Comparison of ENCODE assay signal across 1 cellular context in genomic region chr1:181033799-181034391, GRCh38.
TF ChIP-seq lines count a peak whose summit lies in the region.

Gene MR1 (plus strand): TSS chr1:181033983. CDS start chr1:181034008, 25 bp downstream.

TF ChIP-seq in K562, 482 proteins besides CTCF, POLR2A, EP300 and RAD21 (continued from another document and continues in another):
- TF ChIP-seq TRIM25 (IDR thresholded peaks at IDR 0.05; ENCODE audit: borderline replicate concordance) (0 out of 2 replicates have a peak, but pooled peaks have one; percentile 52), POLR2B (IDR thresholded peaks at IDR 0.05; ENCODE audit: low read depth, partially characterized antibody) (peak; percentile 67), DEAF1 (CRISPR knock-in tag; IDR thresholded peaks at IDR 0.05) (0 out of 2 replicates have a peak, but pooled peaks have one; percentile 28), NKRF (IDR thresholded peaks at IDR 0.05; ENCODE audit: borderline replicate concordance) (0 out of 2 replicates have a peak, but pooled peaks have one; percentile 53), MAZ (CRISPR knock-in tag; conservative IDR thresholded peaks at IDR 0.05 in 1 of 2, IDR thresholded peaks at IDR 0.05 in 1 of 2) (0 out of 4 replicates have a peak, but pooled peaks of 1 of the 2 experiments have one; percentile 16), KLF1 (tag; IDR thresholded peaks at IDR 0.05) (no peak), MEIS2 (IDR thresholded peaks at IDR 0.05; ENCODE audit: partially characterized antibody) (peak; percentile 71), RFX7 (CRISPR knock-in tag; IDR thresholded peaks at IDR 0.05) (no peak), TAF9B (IDR thresholded peaks at IDR 0.05; ENCODE audit: partially characterized antibody) (peak; percentile 38), ATF1 (CRISPR knock-in tag; IDR thresholded peaks at IDR 0.05) (no peak), ATF1 (tag; IDR thresholded peaks at IDR 0.05) (peak; percentile 98), HNRNPUL1 (IDR thresholded peaks at IDR 0.05; ENCODE audit: low read length) (no peak), PCBP2 (IDR thresholded peaks at IDR 0.05; ENCODE audit: low read depth, low read length, poor library complexity, severe bottlenecking) (no peak), ZNF584 (CRISPR knock-in tag; IDR thresholded peaks at IDR 0.05; ENCODE audit: low read depth) (no peak), ZNF184 (CRISPR knock-in tag; IDR thresholded peaks at IDR 0.05) (no peak), DIDO1 (tag; IDR thresholded peaks at IDR 0.05; ENCODE audit: low read depth) (no peak), GATAD2A (IDR thresholded peaks at IDR 0.05) (no peak), ZBTB40 (IDR thresholded peaks at IDR 0.05) (0 out of 2 replicates have a peak, but pooled peaks have one; percentile 24), ZBTB40 (CRISPR knock-in tag; IDR thresholded peaks at IDR 0.05) (no peak), MBD1 (CRISPR knock-in tag; IDR thresholded peaks at IDR 0.05) (no peak), GTF2E2 (tag; IDR thresholded peaks at IDR 0.05) (peak; percentile 57), U2AF2 (optimal IDR thresholded peaks at IDR 0.05; ENCODE audit: low read depth, low read length) (no peak), POLR2AphosphoS2 (IDR thresholded peaks at IDR 0.05; ENCODE audit: low read length) (no peak), MAFK (IDR thresholded peaks at IDR 0.05; ENCODE audit: low read length) (peak; percentile 81), MAFF (IDR thresholded peaks at IDR 0.05; ENCODE audit: low read length) (peak; percentile 84), ZNF277 (CRISPR knock-in tag; IDR thresholded peaks at IDR 0.05; ENCODE audit: borderline replicate concordance) (no peak), NBN (IDR thresholded peaks at IDR 0.05; ENCODE audit: low read depth) (peak; percentile 26; the same call in 1 of the 2 replicates), ELK1 (CRISPR knock-in tag; IDR thresholded peaks at IDR 0.05) (no peak), NR4A1 (CRISPR knock-in tag; IDR thresholded peaks at IDR 0.05) (no peak), NR4A1 (tag; IDR thresholded peaks at IDR 0.05) (no peak), SRSF7 (optimal IDR thresholded peaks at IDR 0.05; ENCODE audit: low read depth, low read length) (no peak), ZNF311 (CRISPR knock-in tag; IDR thresholded peaks at IDR 0.05) (no peak), ELF2 (CRISPR knock-in tag; IDR thresholded peaks at IDR 0.05) (peak; percentile 48; the same call in 1 of the 2 replicates)
- TF ChIP-seq, protein P1, sequence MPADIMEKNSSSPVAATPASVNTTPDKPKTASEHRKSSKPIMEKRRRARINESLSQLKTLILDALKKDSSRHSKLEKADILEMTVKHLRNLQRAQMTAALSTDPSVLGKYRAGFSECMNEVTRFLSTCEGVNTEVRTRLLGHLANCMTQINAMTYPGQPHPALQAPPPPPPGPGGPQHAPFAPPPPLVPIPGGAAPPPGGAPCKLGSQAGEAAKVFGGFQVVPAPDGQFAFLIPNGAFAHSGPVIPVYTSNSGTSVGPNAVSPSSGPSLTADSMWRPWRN (IDR thresholded peaks at IDR 0.05; ENCODE audit: low read depth) = 0 out of 2 replicates have a peak, but pooled peaks have one; percentile 49
